In genomic region chr11:9697766-9698165, GRCh38 we compare ENCODE assay signal across 21 cellular contexts. TPM values are rescaled to one million over a fixed set of nuclear protein-coding genes. Genes with fewer than 3 reads are reported as not detected.
DNase-seq lines count a peak whose midpoint lies in the region; ATAC-seq and TF ChIP-seq lines count a peak whose summit lies in the region.
"Had no signal": no experiment of that assay in that cellular context is flagged by ENCODE, and none has a peak within 500 bp of the region (broad histone marks: within the 10 kb centered on the region; RNA-seq: fewer than 3 reads in every experiment).

No MANE protein-coding gene starts in this region.

- TF ChIP-seq POLR2A in spleen (IDR thresholded peaks at IDR 0.05), result no peak

- H3K9me3 Mint-ChIP-seq in IgD-negative memory B cell (no peaks in the 10 kb centered on the region), WTC11 (peaks cover 3% of the 10 kb centered on the region; the same call in 1 of the 2 replicates)

- H3K36me3 Mint-ChIP-seq in IgD-negative memory B cell (peaks cover 23% of the 10 kb centered on the region), WTC11 (peaks cover 28% of the 10 kb centered on the region)

- H3K4me3 Mint-ChIP-seq in IgD-negative memory B cell (peak overlapping the region; percentile 26 to 88 (median 71)), WTC11 (no peak overlapping the region)
- H3K4me3 Mint-ChIP-seq: H9, T-helper 17 cell had no signal

- no peak for TF ChIP-seq CTCF in GM12865 (IDR thresholded peaks at IDR 0.05; ENCODE audit: insufficient read depth, low read depth, low read length, missing control alignments)
- no peak for TF ChIP-seq CTCF in WTC11 (IDR thresholded peaks at IDR 0.05)
- TF ChIP-seq CTCF in spleen (IDR thresholded peaks at IDR 0.05 in 8 of 11, conservative IDR thresholded peaks at IDR 0.05 in 3 of 11), result no peak

- peaks cover 32 to 100% (median 75%) of the 10 kb centered on the region in 6 donors for H3K4me1 ChIP-seq in spleen
- H3K4me1 ChIP-seq: BE2C had no signal

- no peak overlapping the region for H3K4me3 ChIP-seq in GM12865 (ENCODE audit: low read depth, low read length)
- no peak overlapping the region for H3K4me3 ChIP-seq in spleen

- POLR2A ChIA-PET in WTC11 (lab: Charles Lee), result no interaction called here

- ATAC-seq in WTC11, result no peak
- no peak for ATAC-seq in GM21576 (IDR thresholded peaks at IDR 0.05; ENCODE audit: unreplicated experiment)
- ATAC-seq: PC-3, T-helper 17 cell had no signal

- H3K36me3 ChIP-seq in spleen, result peaks cover 0 to 43% (median 23%) of the 10 kb centered on the region in 6 donors
- H3K36me3 ChIP-seq: BE2C had no signal

- intact Hi-C loops in spleen (cut with DNase I; ENCODE audit: low total_unique reads), result no loop called here

- peak overlapping the region in 6 of 8 donors; percentile 48 to 88 (median 76) for H3K27ac ChIP-seq in spleen
- H3K27ac ChIP-seq: KMS-11 had no signal

- H3K9me3 ChIP-seq in spleen, result peaks cover 0 to 5% (median 0%) of the 10 kb centered on the region in 8 donors
- H3K9me3 ChIP-seq: BE2C had no signal

- DNase-seq in GM12865 (ENCODE audit: low read depth), result peak; percentile 45
- DNase-seq in WTC11 (ENCODE audit: low spot score), result no peak
- no peak for DNase-seq in spleen
- no peak for DNase-seq in HT-29 (ENCODE audit: low spot score)
- no peak for DNase-seq in activated CD8-positive, alpha-beta memory T cell treated with anti-CD3 and anti-CD28 coated beads, Interleukin-2, amount 50 U/mL, for 4 hours
- DNase-seq in NCI-H2081 treated with DMSO at 0.1 percent for 48 hours (lab: John Stamatoyannopoulos, UW), result no peak
- DNase-seq: BE2C, DMS53, EL, H9, NCI-H1694 treated with DMSO at 0.1 percent for 48 hours, NCI-H446, NCI-H526, PC-3, RPMI8226, SHP77, SW 1271, T-helper 17 cell had no signal

- H3K27me3 ChIP-seq in spleen (replicated peaks in 1 of 7), result no peaks in the 10 kb centered on the region
- H3K27me3 ChIP-seq: BE2C had no signal

- 68 to 82% (median 73%) methylated on average over 4 of the region's 4 CpGs for WGBS in spleen, 5 donors

- CTCF ChIA-PET in WTC11 (lab: Charles Lee), result interaction anchor here (0.6 to 1.0 kb wide), 2 partner anchors 85 to 444 kb away, joined by 3 read pairs; no protein-coding TSS in a partner anchor

- H3K4me1 Mint-ChIP-seq in IgD-negative memory B cell, result peaks cover 56 to 63% (median 60%) of the 10 kb centered on the region in 3 donors
- H3K4me1 Mint-ChIP-seq in WTC11, result peaks cover 17% of the 10 kb centered on the region

- H3K27me3 Mint-ChIP-seq in IgD-negative memory B cell (no peaks in the 10 kb centered on the region), WTC11 (ENCODE audit: low read depth) (no peaks in the 10 kb centered on the region)
- H3K27me3 Mint-ChIP-seq: T-helper 17 cell had no signal

- peak overlapping the region; percentile 51 to 94 (median 90) for H3K27ac Mint-ChIP-seq in IgD-negative memory B cell
- peak overlapping the region; percentile 25 for H3K27ac Mint-ChIP-seq in WTC11
- H3K27ac Mint-ChIP-seq: T-helper 17 cell had no signal

TF ChIP-seq in WTC11, 78 proteins besides CTCF, POLR2A, EP300 and RAD21:
- TF ChIP-seq ZNF121 (CRISPR knock-in tag; IDR thresholded peaks at IDR 0.05), result 0 out of 2 replicates have a peak, but pooled peaks have one; percentile 50
- TF ChIP-seq, protein P1, sequence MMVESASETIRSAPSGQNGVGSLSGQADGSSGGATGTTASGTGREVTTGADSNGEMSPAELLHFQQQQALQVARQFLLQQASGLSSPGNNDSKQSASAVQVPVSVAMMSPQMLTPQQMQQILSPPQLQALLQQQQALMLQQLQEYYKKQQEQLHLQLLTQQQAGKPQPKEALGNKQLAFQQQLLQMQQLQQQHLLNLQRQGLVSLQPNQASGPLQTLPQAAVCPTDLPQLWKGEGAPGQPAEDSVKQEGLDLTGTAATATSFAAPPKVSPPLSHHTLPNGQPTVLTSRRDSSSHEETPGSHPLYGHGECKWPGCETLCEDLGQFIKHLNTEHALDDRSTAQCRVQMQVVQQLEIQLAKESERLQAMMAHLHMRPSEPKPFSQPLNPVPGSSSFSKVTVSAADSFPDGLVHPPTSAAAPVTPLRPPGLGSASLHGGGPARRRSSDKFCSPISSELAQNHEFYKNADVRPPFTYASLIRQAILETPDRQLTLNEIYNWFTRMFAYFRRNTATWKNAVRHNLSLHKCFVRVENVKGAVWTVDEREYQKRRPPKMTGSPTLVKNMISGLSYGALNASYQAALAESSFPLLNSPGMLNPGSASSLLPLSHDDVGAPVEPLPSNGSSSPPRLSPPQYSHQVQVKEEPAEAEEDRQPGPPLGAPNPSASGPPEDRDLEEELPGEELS (CRISPR knock-in tag; IDR thresholded peaks at IDR 0.05), result no peak
- TF ChIP-seq, protein P2, sequence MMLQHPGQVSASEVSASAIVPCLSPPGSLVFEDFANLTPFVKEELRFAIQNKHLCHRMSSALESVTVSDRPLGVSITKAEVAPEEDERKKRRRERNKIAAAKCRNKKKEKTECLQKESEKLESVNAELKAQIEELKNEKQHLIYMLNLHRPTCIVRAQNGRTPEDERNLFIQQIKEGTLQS (CRISPR knock-in tag; conservative IDR thresholded peaks at IDR 0.05), result no peak

RNA-seq across cellular contexts. Expression of gene SWAP70, which starts 33.9 kb away (rescaled TPM):
- polyA plus RNA-seq in IgD-negative memory B cell (298 TPM), spleen (10 to 100 TPM; 34.9 to 55.0 (median 38.6) TPM)
- total RNA-seq in WTC11 (2021) (24.1 to 27.8 TPM (median 27.6 TPM) in 3 replicates), spleen (100 to 1,000 TPM in 6 of 7 donors, 10 to 100 TPM in 1; 95.2 to 130 (median 117) TPM)
- 4.4 and 5.1 TPM in 2 replicates for total RNA-seq in HT-29 (2014; rRNA removed; shearing (Covaris generic))
